In genomic region chr22:38426628-38427027, GRCh38 we compare ENCODE assay signal across 6 cellular contexts. TPM values are rescaled to one million over a fixed set of nuclear protein-coding genes. Genes with fewer than 3 reads are reported as not detected.
"Had no signal": no experiment of that assay in that cellular context is flagged by ENCODE, and none has a peak within 500 bp of the region (broad histone marks: within the 10 kb centered on the region; RNA-seq: fewer than 3 reads in every experiment).

No MANE protein-coding gene starts in this region.

- H3K36me3 ChIP-seq: HAP-1 had no signal

- H3K27ac ChIP-seq: HL-60 had no signal

- DNase-seq: HFFc6, KBM-7 had no signal

- H3K4me3 ChIP-seq: GM23338, HAP-1 had no signal

RNA-seq across cellular contexts. Expression of gene KCNJ4, which starts 28.4 kb away (rescaled TPM):
- total RNA-seq: HepG2, HFFc6 had no signal
